ENCODE assay signal across 11 cellular contexts in the genomic region with DNA sequence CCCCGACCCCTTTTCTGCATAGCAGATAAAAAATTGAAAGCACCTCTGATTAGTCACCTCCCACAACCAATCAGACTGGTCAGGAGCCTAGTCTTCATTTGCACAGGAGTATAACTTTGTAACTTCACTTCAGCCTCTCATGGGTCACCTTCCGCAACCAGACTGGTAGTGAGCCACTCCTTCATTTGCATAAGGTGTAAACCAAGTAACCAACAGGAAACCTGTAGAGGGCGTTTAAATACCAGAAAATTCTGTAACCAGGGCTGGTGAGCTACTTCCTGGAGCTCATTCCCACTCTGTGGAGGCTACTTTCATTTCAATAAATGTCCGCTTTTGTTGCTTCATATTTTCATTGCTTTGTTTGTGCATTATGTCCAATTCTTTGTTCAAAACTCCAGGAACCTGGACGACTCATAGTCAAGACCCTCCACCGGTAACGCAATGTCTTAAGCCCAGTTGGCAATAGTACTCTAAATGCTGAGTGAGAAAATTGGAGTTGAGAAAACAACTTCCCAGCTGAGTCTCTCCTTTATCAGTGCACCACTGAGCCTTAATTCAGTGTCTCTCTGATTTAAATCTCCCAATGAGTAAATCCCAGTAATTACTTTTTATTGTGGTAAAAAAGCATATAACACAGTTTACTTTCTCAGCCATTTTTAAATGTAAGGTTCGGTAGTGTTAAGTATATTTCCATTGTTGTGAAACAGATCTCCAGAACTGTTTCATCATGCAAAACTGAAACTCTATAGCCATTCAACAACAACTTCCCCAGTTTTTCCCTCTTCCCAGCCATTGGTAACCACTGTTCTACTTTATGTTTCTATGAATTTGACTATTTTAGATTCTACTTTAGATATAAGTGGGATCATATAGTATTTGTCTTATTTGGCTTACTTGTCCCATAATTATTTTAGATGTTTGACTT.
A peak's percentile ranks its signal among the peaks of the same experiment; 100 is the strongest.
DNase-seq lines count a peak whose midpoint lies in the region; ATAC-seq and TF ChIP-seq lines count a peak whose summit lies in the region.
"Had no signal": no experiment of that assay in that cellular context is flagged by ENCODE, and none has a peak within 500 bp of the region (broad histone marks: within the 10 kb centered on the region; RNA-seq: fewer than 3 reads in every experiment).

No MANE protein-coding gene starts in this region.

- no peak overlapping the region for H3K27ac Mint-ChIP-seq in stimulated activated memory B cell treated with anti-CD40 and anti-IgM and Interleukin-4, amounts not matched to agents 10 μg/mL and 1 μg/mL and 100 μg/mL, for 72 hours
- H3K27ac Mint-ChIP-seq: activated naive CD4-positive, alpha-beta T cell treated with anti-CD3 and anti-CD28 coated beads, Interleukin-2, amount 50 U/mL, for 24 hours had no signal

- peak; percentile 45; the same call in 1 of the 2 replicates for TF ChIP-seq RAD21 in SK-N-SH (IDR thresholded peaks at IDR 0.05; ENCODE audit: low read length)

- H4K20me1 ChIP-seq in SK-N-SH (ENCODE audit: insufficient read depth), result no peaks in the 10 kb centered on the region

- TF ChIP-seq POLR2A in Peyer's patch (IDR thresholded peaks at IDR 0.05) (no peak), GM18505 (IDR thresholded peaks at IDR 0.05; ENCODE audit: borderline replicate concordance, extremely low read depth, insufficient read depth, insufficient read length) (no peak)

- H3K9me3 ChIP-seq in SK-N-SH (no peaks in the 10 kb centered on the region), Peyer's patch (no peaks in the 10 kb centered on the region)

- H3K9ac ChIP-seq in SK-N-SH, result no peak overlapping the region

- no peaks in the 10 kb centered on the region for H3K79me2 ChIP-seq in SK-N-SH (ENCODE audit: insufficient read depth)

- H3K27me3 ChIP-seq in SK-N-SH (ENCODE audit: insufficient read depth) (no peaks in the 10 kb centered on the region), Peyer's patch (no peaks in the 10 kb centered on the region)

- H3K4me3 ChIP-seq in SK-N-SH (ENCODE audit: low read depth in 2 of 2, low read length in 1 of 2) (no peak overlapping the region), Peyer's patch (no peak overlapping the region)

- H3K4me2 ChIP-seq in SK-N-SH, result peak overlapping the region; percentile 10; the same call in 1 of the 2 replicates

- H2AFZ ChIP-seq in SK-N-SH (ENCODE audit: low read depth), result no peak overlapping the region

- H3K36me3 Mint-ChIP-seq in stimulated activated memory B cell treated with anti-CD40 and anti-IgM and Interleukin-4, amounts not matched to agents 10 μg/mL and 1 μg/mL and 100 μg/mL, for 72 hours, result no peaks in the 10 kb centered on the region
- H3K36me3 Mint-ChIP-seq: activated naive CD4-positive, alpha-beta T cell treated with anti-CD3 and anti-CD28 coated beads, Interleukin-2, amount 50 U/mL, for 24 hours had no signal

- POLR2A ChIA-PET in SK-N-SH (lab: Yijun Ruan, JAX), result no interaction called here

- DNase-seq in ELR (ENCODE audit: low read depth) (peak; percentile 43), SK-N-SH (no peak), islet precursor cell (peak; percentile 64), GM19240 (ENCODE audit: insufficient read length, low spot score) (no peak), Peyer's patch (no peak)
- DNase-seq: foreskin melanocyte had no signal

- ATAC-seq in HG03520 (IDR thresholded peaks at IDR 0.05; ENCODE audit: unreplicated experiment), result peak; percentile 75
- no peak for ATAC-seq in stimulated activated memory B cell treated with anti-CD40 and anti-IgM and Interleukin-4, amounts not matched to agents 10 μg/mL and 1 μg/mL and 100 μg/mL, for 72 hours
- ATAC-seq in GM18505 (IDR thresholded peaks at IDR 0.05; ENCODE audit: unreplicated experiment), result no peak

- no peak overlapping the region for H3K4me3 Mint-ChIP-seq in stimulated activated memory B cell treated with anti-CD40 and anti-IgM and Interleukin-4, amounts not matched to agents 10 μg/mL and 1 μg/mL and 100 μg/mL, for 72 hours
- H3K4me3 Mint-ChIP-seq: activated naive CD4-positive, alpha-beta T cell treated with anti-CD3 and anti-CD28 coated beads, Interleukin-2, amount 50 U/mL, for 24 hours; neural crest cell had no signal

- no peaks in the 10 kb centered on the region for H3K4me1 Mint-ChIP-seq in stimulated activated memory B cell treated with anti-CD40 and anti-IgM and Interleukin-4, amounts not matched to agents 10 μg/mL and 1 μg/mL and 100 μg/mL, for 72 hours
- H3K4me1 Mint-ChIP-seq: activated naive CD4-positive, alpha-beta T cell treated with anti-CD3 and anti-CD28 coated beads, Interleukin-2, amount 50 U/mL, for 24 hours; neural crest cell had no signal

- TF ChIP-seq CTCF in SK-N-SH (IDR thresholded peaks at IDR 0.05), result peak; percentile 18
- TF ChIP-seq CTCF in Peyer's patch (IDR thresholded peaks at IDR 0.05), result no peak

- no peaks in the 10 kb centered on the region for H3K9me2 ChIP-seq in SK-N-SH

- H3K27ac ChIP-seq in SK-N-SH (ENCODE audit: low read depth in 2 of 2, low read length in 1 of 2) (no peak overlapping the region), Peyer's patch (no peak overlapping the region)

- H3K36me3 ChIP-seq in SK-N-SH (replicated peaks in 1 of 2; ENCODE audit: control insufficient read depth in 1 of 2, insufficient read depth in 2 of 2, low read length in 1 of 2) (no peaks in the 10 kb centered on the region), Peyer's patch (no peaks in the 10 kb centered on the region)

- CTCF ChIA-PET in SK-N-SH (lab: Yijun Ruan, JAX), result interaction anchor here (1.2 kb wide), 1 partner anchor 854 kb away, joined by 5 read pairs; no protein-coding TSS in a partner anchor

- no peak for TF ChIP-seq EP300 in SK-N-SH (IDR thresholded peaks at IDR 0.05; ENCODE audit: borderline replicate concordance in 1 of 2, low read depth in 1 of 2, low read length in 1 of 2)

- 76% methylated on average over 8 of the region's 8 CpGs for WGBS in SK-N-SH (ENCODE audit: low lambda C conversion rate)

- no peaks in the 10 kb centered on the region for H3K4me1 ChIP-seq in SK-N-SH (ENCODE audit: control insufficient read depth in 1 of 2, insufficient read depth in 2 of 2, low read depth in 1 of 2, low read length in 1 of 2)
- H3K4me1 ChIP-seq in Peyer's patch, result no peaks in the 10 kb centered on the region

- no peaks in the 10 kb centered on the region for H3K9me3 Mint-ChIP-seq in stimulated activated memory B cell treated with anti-CD40 and anti-IgM and Interleukin-4, amounts not matched to agents 10 μg/mL and 1 μg/mL and 100 μg/mL, for 72 hours
- H3K9me3 Mint-ChIP-seq: neural crest cell had no signal

- no peaks in the 10 kb centered on the region for H3F3A ChIP-seq in SK-N-SH (replicated peaks; ENCODE audit: insufficient read depth)

- no peaks in the 10 kb centered on the region for H3K27me3 Mint-ChIP-seq in stimulated activated memory B cell treated with anti-CD40 and anti-IgM and Interleukin-4, amounts not matched to agents 10 μg/mL and 1 μg/mL and 100 μg/mL, for 72 hours
- H3K27me3 Mint-ChIP-seq: activated naive CD4-positive, alpha-beta T cell treated with anti-CD3 and anti-CD28 coated beads, Interleukin-2, amount 50 U/mL, for 24 hours had no signal

TF ChIP-seq in SK-N-SH, 30 proteins besides CTCF, POLR2A, EP300 and RAD21:
- no peak for TF ChIP-seq RXRA (IDR thresholded peaks at IDR 0.05; ENCODE audit: borderline replicate concordance, low read depth)
- no peak for TF ChIP-seq FOSL2 (IDR thresholded peaks at IDR 0.05; ENCODE audit: borderline replicate concordance, low read depth)
- TF ChIP-seq CHD2 (IDR thresholded peaks at IDR 0.05; ENCODE audit: low read length, partially characterized antibody), result no peak
- TF ChIP-seq, protein P1, sequence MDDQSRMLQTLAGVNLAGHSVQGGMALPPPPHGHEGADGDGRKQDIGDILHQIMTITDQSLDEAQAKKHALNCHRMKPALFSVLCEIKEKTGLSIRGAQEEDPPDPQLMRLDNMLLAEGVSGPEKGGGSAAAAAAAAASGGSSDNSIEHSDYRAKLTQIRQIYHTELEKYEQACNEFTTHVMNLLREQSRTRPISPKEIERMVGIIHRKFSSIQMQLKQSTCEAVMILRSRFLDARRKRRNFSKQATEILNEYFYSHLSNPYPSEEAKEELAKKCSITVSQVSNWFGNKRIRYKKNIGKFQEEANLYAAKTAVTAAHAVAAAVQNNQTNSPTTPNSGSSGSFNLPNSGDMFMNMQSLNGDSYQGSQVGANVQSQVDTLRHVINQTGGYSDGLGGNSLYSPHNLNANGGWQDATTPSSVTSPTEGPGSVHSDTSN (IDR thresholded peaks at IDR 0.05), result no peak
- TF ChIP-seq GATA2 (CRISPR knock-in tag; IDR thresholded peaks at IDR 0.05), result no peak
- TF ChIP-seq TAF1 (IDR thresholded peaks at IDR 0.05; ENCODE audit: borderline replicate concordance, low read depth, low read length), result no peak
- no peak for TF ChIP-seq FOXM1 (IDR thresholded peaks at IDR 0.05; ENCODE audit: low read depth)
- TF ChIP-seq ELF1 (IDR thresholded peaks at IDR 0.05), result no peak
TF ChIP-seq in SK-N-SH: peak in this region for 0.

Comparison
In these comparisons a context has a peak if more than half of its experiments do, and no peak if none do; other contexts are left out.
1. DNase-seq: peak in ELR (single experiment) and islet precursor cell (single experiment); none in SK-N-SH (single experiment), GM19240 (single experiment) and Peyer's patch (0 of 3).